11 cellular contexts compared by ENCODE assay signal in the genomic region with DNA sequence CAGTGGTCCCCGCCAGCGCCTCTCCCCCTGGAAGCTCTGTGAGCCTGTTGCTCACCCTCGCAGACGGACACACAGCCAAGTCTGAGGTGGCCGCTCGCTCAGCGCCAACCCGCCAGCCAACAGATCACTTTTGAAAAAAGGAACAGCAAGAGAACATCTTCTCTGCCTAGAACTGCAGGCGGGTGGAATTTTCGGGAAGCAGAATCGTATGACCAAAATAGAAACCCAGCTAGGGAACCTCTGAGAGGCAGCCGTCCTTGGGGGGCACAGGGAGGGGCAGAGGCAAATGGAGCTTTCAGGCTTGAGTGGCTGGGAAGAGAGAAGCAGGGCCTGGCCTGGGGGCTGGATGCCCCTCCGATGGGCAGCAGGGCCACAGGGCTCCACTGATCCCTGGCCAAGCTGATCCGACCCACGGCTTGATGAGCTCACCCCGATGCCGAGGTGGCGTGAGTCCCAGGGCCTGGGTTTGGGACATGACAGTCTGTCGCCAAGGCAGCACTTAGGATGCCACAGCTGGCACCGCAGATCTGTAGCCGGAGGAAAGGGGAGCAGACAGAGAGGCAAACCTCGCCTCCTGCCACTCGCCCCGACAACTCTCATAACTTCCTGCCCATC. TPM values are rescaled to one million over a fixed set of nuclear protein-coding genes. Genes with fewer than 3 reads are reported as not detected.
DNase-seq lines count a peak whose midpoint lies in the region; ATAC-seq and TF ChIP-seq lines count a peak whose summit lies in the region.
"Had no signal": no experiment of that assay in that cellular context is flagged by ENCODE, and none has a peak within 500 bp of the region (broad histone marks: within the 10 kb centered on the region; RNA-seq: fewer than 3 reads in every experiment).

No MANE protein-coding gene starts in this region.

- H3K4me1 ChIP-seq in mucosa of descending colon (ENCODE audit: low read depth): no peaks in the 10 kb centered on the region
- peaks cover 0 to 4% of the 10 kb centered on the region in 2 donors for H3K4me1 ChIP-seq in uterus
- H3K4me1 ChIP-seq: BE2C, parathyroid adenoma had no signal

- no peaks in the 10 kb centered on the region for H3K9me3 ChIP-seq in mucosa of descending colon
- H3K9me3 ChIP-seq in uterus: no peaks in the 10 kb centered on the region
- H3K9me3 ChIP-seq: BE2C had no signal

- no peak overlapping the region for H3K4me3 Mint-ChIP-seq in activated naive CD4-positive, alpha-beta T cell treated with anti-CD3 and anti-CD28 coated beads for 36 hours

- CTCF ChIA-PET in activated naive CD4-positive, alpha-beta T cell treated with anti-CD3 and anti-CD28 coated beads for 36 hours (lab: Charles Lee): interaction anchor here (1.0 to 3.2 kb wide), 2 partner anchors 9 to 33 kb away, joined by 3 to 16 read pairs; a partner anchor contains a TSS

- H3K4me1 Mint-ChIP-seq in activated naive CD4-positive, alpha-beta T cell treated with anti-CD3 and anti-CD28 coated beads for 36 hours (ENCODE audit: low read depth): peaks cover 94% of the 10 kb centered on the region

- H3K27ac Mint-ChIP-seq in activated naive CD4-positive, alpha-beta T cell treated with anti-CD3 and anti-CD28 coated beads for 36 hours: peak overlapping the region; percentile 92

- intact Hi-C loops in activated naive CD4-positive, alpha-beta T cell treated with anti-CD3 and anti-CD28 coated beads for 36 hours (cut with micrococcal nuclease): loop anchor here (5.0 to 10.0 kb wide), 2 partner anchors 872 to 1540 kb away; no protein-coding TSS in a partner anchor
- intact Hi-C loops in mucosa of descending colon (cut with DNase I, micrococcal nuclease): no loop called here
- intact Hi-C loops in uterus (cut with DNase I; ENCODE audit: low total_unique reads): no loop called here

- H3K9me3 Mint-ChIP-seq in activated naive CD4-positive, alpha-beta T cell treated with anti-CD3 and anti-CD28 coated beads for 36 hours: no peaks in the 10 kb centered on the region

- no peak overlapping the region for H3K4me3 ChIP-seq in mucosa of descending colon
- H3K4me3 ChIP-seq in uterus: no peak overlapping the region

- H3K36me3 ChIP-seq in mucosa of descending colon (ENCODE audit: low read depth) (no peaks in the 10 kb centered on the region), uterus (no peaks in the 10 kb centered on the region)
- H3K36me3 ChIP-seq: BE2C had no signal

- peak; percentile 4 for ATAC-seq in mucosa of descending colon
- ATAC-seq in GM19035 (IDR thresholded peaks at IDR 0.05; ENCODE audit: unreplicated experiment): no peak
- no peak for ATAC-seq in HG03095 (IDR thresholded peaks at IDR 0.05; ENCODE audit: unreplicated experiment)
- ATAC-seq in HG02870 (IDR thresholded peaks at IDR 0.05; ENCODE audit: unreplicated experiment): no peak

- no peaks in the 10 kb centered on the region for H3K27me3 Mint-ChIP-seq in activated naive CD4-positive, alpha-beta T cell treated with anti-CD3 and anti-CD28 coated beads for 36 hours (ENCODE audit: low read depth)

- DNase-seq in activated naive CD4-positive, alpha-beta T cell treated with anti-CD3 and anti-CD28 coated beads for 36 hours: no peak
- DNase-seq in activated naive CD4-positive, alpha-beta T cell treated with anti-CD3 and anti-CD28 coated beads, Interleukin-2, amount 50 U/mL, for 16 hours: no peak
- DNase-seq in mucosa of descending colon (peak in 1 of 3 donors; percentile 59), uterus (no peak)
- DNase-seq: BE2C, NCI-H526 had no signal

- no peak for TF ChIP-seq CTCF in mucosa of descending colon (IDR thresholded peaks at IDR 0.05)
- TF ChIP-seq CTCF in uterus (IDR thresholded peaks at IDR 0.05): no peak

- no peaks in the 10 kb centered on the region for H3K27me3 ChIP-seq in uterus

- H3K27ac ChIP-seq in cingulate gyrus (ENCODE audit: low read depth, low read length): peak overlapping the region; percentile 65
- peak overlapping the region; percentile 18 to 27 for H3K27ac ChIP-seq in uterus
- H3K27ac ChIP-seq: parathyroid adenoma had no signal

- no peak for TF ChIP-seq POLR2A in uterus (IDR thresholded peaks at IDR 0.05)

- peaks cover 16% of the 10 kb centered on the region for H3K36me3 Mint-ChIP-seq in activated naive CD4-positive, alpha-beta T cell treated with anti-CD3 and anti-CD28 coated beads for 36 hours (ENCODE audit: low read depth)

RNA-seq across cellular contexts. Expression of a gene that starts 9.8 kb away (rescaled TPM):
- total RNA-seq in activated naive CD4-positive, alpha-beta T cell treated with anti-CD3 and anti-CD28 coated beads for 36 hours: 10 to 100 TPM; 15.7 to 17.4 TPM
- total RNA-seq in mucosa of descending colon (1 to 10 TPM; 6.2 to 7.3 (median 7.2) TPM), uterus (10 to 100 TPM in 3 of 4 donors, 1 to 10 TPM in 1; 5.7 to 36.4 (median 12.0) TPM)
